ENCODE assay signal across 8 cellular contexts in the genomic region with DNA sequence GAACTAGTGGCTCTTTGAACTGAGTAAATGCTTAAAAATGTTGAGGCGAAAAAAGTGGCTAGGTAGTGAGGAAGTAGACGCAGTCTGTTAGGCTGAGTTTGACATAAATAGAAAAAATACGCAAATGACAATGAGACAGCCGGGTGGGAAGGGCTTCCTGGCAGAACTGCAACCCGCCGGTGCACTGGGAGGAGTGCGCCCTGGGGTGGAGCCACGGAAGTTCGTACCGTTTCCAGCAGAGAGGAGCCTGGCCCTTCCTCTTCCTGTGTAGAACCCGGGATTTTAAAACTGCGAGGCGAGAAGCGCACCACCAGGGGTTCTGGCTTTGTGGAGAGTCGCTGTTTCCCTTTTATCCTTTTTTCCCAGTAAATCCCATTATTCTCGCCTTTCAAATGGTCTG.
DNase-seq lines count a peak whose midpoint lies in the region; ATAC-seq, FAIRE-seq and TF ChIP-seq lines count a peak whose summit lies in the region.

No MANE protein-coding gene starts in this region.

- no peaks in the 10 kb centered on the region for H3K27me3 Mint-ChIP-seq in T-cell

- no peak overlapping the region for H3K4me3 Mint-ChIP-seq in T-cell

- peak; percentile 57 for DNase-seq in RWPE2 (ENCODE audit: low spot score)
- peak; percentile 76 for DNase-seq in kidney
- DNase-seq in COR-L47 (lab: John Stamatoyannopoulos, UW), result no peak
- DNase-seq in DMS153 (lab: John Stamatoyannopoulos, UW), result no peak
- DNase-seq in T-cell, result no peak
- DNase-seq in NCI-H774 (lab: John Stamatoyannopoulos, UW), result no peak

- H3K27ac ChIP-seq in RWPE2 (ENCODE audit: poor library complexity, severe bottlenecking) (peak overlapping the region; percentile 47), kidney (ENCODE audit: low read depth in 2 of 2, low read length in 2 of 2) (no peak overlapping the region)

- CTCF ChIA-PET in T-cell (lab: Charles Lee), result no interaction called here

- H3K27me3 ChIP-seq in RWPE2 (ENCODE audit: insufficient read depth, poor library complexity, severe bottlenecking), result no peaks in the 10 kb centered on the region

- H3K36me3 Mint-ChIP-seq in T-cell, result no peaks in the 10 kb centered on the region

- H3K27ac Mint-ChIP-seq in T-cell, result no peak overlapping the region

- TF ChIP-seq CTCF in RWPE2 (IDR thresholded peaks at IDR 0.05; ENCODE audit: poor library complexity, severe bottlenecking) (no peak), kidney (IDR thresholded peaks at IDR 0.05; ENCODE audit: borderline replicate concordance, extremely low read depth, insufficient read depth) (no peak)

- peak; percentile 72 for ATAC-seq in GM18505 (IDR thresholded peaks at IDR 0.05; ENCODE audit: unreplicated experiment)
- ATAC-seq in HG02588 (IDR thresholded peaks at IDR 0.05; ENCODE audit: unreplicated experiment), result peak; percentile 90
- ATAC-seq in RWPE2 (ENCODE audit: low read depth), result peak; percentile 83
- no peak for ATAC-seq in T-cell (replicated peaks in 1 of 4)

- H3K9me3 ChIP-seq in RWPE2 (ENCODE audit: severe bottlenecking) (no peaks in the 10 kb centered on the region), kidney (ENCODE audit: control insufficient read depth in 1 of 2, low read length in 2 of 2) (no peaks in the 10 kb centered on the region)

- H3K4me3 ChIP-seq in RWPE2 (ENCODE audit: severe bottlenecking) (no peak overlapping the region), kidney (ENCODE audit: low read length in 2 of 2) (no peak overlapping the region)

- FAIRE-seq in kidney (lab: Jason Lieb, UNC), result no peak

- peaks cover 4 to 10% (median 6%) of the 10 kb centered on the region in 3 donors for H3K9me3 Mint-ChIP-seq in T-cell

- TF ChIP-seq POLR2A in GM18505 (IDR thresholded peaks at IDR 0.05; ENCODE audit: borderline replicate concordance, extremely low read depth, insufficient read depth, insufficient read length), result no peak

- H3K4me1 ChIP-seq in RWPE2 (ENCODE audit: insufficient read depth, poor library complexity, severe bottlenecking), result peaks cover 7% of the 10 kb centered on the region
- no peaks in the 10 kb centered on the region for H3K4me1 ChIP-seq in kidney (ENCODE audit: control insufficient read depth in 1 of 2, insufficient read depth in 1 of 2, low read depth in 1 of 2, low read length in 2 of 2)

- POLR2A ChIA-PET in T-cell (lab: Charles Lee), result no interaction called here

- H3K36me3 ChIP-seq in RWPE2 (ENCODE audit: low read depth), result no peaks in the 10 kb centered on the region
- H3K36me3 ChIP-seq in kidney (ENCODE audit: control insufficient read depth in 1 of 2, insufficient read depth in 2 of 2, low read length in 2 of 2), result no peaks in the 10 kb centered on the region

- no peaks in the 10 kb centered on the region for H3K4me1 Mint-ChIP-seq in T-cell

- intact Hi-C loops in kidney (cut with DNase I), result no loop called here

- H3K9ac ChIP-seq in kidney (ENCODE audit: low read length in 2 of 2), result no peak overlapping the region

Comparison
In these comparisons a context has a peak if more than half of its experiments do, and no peak if none do; other contexts are left out.
1. ATAC-seq: peak in GM18505 (single experiment), HG02588 (single experiment) and RWPE2 (single experiment); none in T-cell (0 of 4).
2. DNase-seq: peak in RWPE2 (single experiment) and kidney (single experiment); none in COR-L47 (single experiment), DMS153 (single experiment), T-cell (0 of 34) and NCI-H774 (single experiment).